ENCODE assay signal across 6 cellular contexts in genomic region chr7:144233039-144233438, GRCh38. TPM values are rescaled to one million over a fixed set of nuclear protein-coding genes. Genes with fewer than 3 reads are reported as not detected.
"Had no signal": no experiment of that assay in that cellular context is flagged by ENCODE, and none has a peak within 500 bp of the region (broad histone marks: within the 10 kb centered on the region; RNA-seq: fewer than 3 reads in every experiment).

No MANE protein-coding gene starts in this region.

RNA-seq across cellular contexts. Expression of gene OR2A42, which starts 6.4 kb away (rescaled TPM):
- total RNA-seq: temporal lobe, testis, tibial nerve, transverse colon, upper lobe of right lung, vagina had no signal
